26 cellular contexts compared by ENCODE assay signal in the genomic region with DNA sequence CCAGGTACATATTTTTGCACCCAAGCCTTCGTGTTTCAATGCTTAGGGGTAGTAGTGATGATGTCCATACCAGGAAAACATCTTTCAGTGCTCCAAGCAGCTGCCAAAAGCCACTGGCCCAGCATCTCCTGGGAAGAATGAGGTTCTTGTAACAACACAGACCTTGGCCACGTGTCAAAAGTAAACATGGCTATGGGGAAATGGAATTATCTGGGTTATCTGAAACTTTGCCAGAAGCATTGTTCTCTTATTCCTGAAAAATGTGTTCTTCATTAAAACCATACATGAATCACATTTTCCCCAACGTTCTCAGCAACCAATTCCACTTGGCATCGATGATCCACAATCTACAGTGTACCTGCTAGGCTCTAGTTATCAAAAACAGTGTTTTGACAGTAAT.
"Had no signal": no experiment of that assay in that cellular context is flagged by ENCODE, and none has a peak within 500 bp of the region (broad histone marks: within the 10 kb centered on the region; RNA-seq: fewer than 3 reads in every experiment).

No MANE protein-coding gene starts in this region.

- H3K9ac ChIP-seq: KMS-11 had no signal

- H3K36me3 ChIP-seq: SJCRH30 had no signal

- ATAC-seq: activated CD8-positive, alpha-beta T cell treated with anti-CD3 and anti-CD28 coated beads, Interleukin-2, amount 10 ng/mL, durations not matched to agents 7 days and 5 days; body of pancreas; Panc1; WTC11 had no signal

- H3K27ac ChIP-seq: body of pancreas, KMS-11, SJCRH30 had no signal

- H3K4me1 ChIP-seq: body of pancreas, SJCRH30 had no signal

- DNase-seq: activated CD4-positive, alpha-beta T cell treated with anti-CD3 and anti-CD28 coated beads for 48 hours; activated CD4-positive, alpha-beta T cell treated with anti-CD3 and anti-CD28 coated beads, Interleukin-2, amount 50 U/mL, for 4 hours; activated CD4-positive, CD25-positive, alpha-beta regulatory T cell treated with anti-CD3 and anti-CD28 coated beads, Interleukin-2, amount 50 U/mL, for 72 hours; activated CD8-positive, alpha-beta memory T cell treated with anti-CD3 and anti-CD28 coated beads, Interleukin-2, amount 50 U/mL, for 48 hours; activated CD8-positive, alpha-beta T cell treated with anti-CD3 and anti-CD28 coated beads, Interleukin-2, amount 10 ng/mL, durations not matched to agents 7 days and 5 days; activated effector memory CD4-positive, alpha-beta T cell treated with Interleukin-2 at 50 U/mL for 16 hours; activated naive CD4-positive, alpha-beta T cell; activated T-cell treated with anti-CD3 and anti-CD28 coated beads, Interleukin-2, amount 50 U/mL, for 1 hour; aorta; MM.1S; NCI-H1105; NCI-H1436; NCI-H1694 treated with DMSO at 0.1 percent for 48 hours; NCI-H2029 treated with DMSO at 0.1 percent for 48 hours; NCI-H510A treated with DMSO at 0.1 percent for 48 hours; NCI-H69; NK-92 treated with Interleukin-12 subunit alpha and Interleukin-12 subunit beta, amount 100 ng/mL, for 24 hours; OCI-M1; Right ventricle myocardium superior; RPMI8226; SJCRH30; T-helper 9 cell had no signal

- H3K4me2 ChIP-seq: KMS-11 had no signal

- H3K9me3 ChIP-seq: body of pancreas, SJCRH30 had no signal

- H3K27me3 ChIP-seq: body of pancreas, SJCRH30 had no signal

- H3K4me3 ChIP-seq: body of pancreas, SJCRH30 had no signal
